Comparison of ENCODE assay signal across 12 cellular contexts in the genomic region with DNA sequence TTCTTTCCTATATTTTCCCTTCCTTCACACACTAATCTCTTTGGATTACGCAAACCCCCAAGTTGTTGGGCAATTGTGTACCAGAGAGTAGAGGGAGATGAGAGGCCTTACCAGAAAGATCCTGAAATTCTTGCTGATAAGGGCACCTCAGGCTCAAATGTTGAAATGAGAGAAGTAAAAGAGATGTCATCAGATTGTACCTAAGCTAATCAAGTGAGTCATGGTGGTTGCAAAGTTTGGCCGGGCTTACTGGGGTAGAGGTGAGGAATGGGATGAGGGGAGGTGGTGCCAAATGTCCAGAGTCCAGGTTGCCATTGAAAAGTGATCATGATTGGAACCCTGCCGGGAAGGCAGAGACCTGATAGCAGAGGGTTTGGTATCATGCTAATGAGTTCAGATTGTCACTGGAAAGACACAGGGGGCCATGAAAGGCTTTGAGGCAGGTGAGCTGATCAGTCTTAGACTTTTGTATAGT. TPM values are rescaled to one million over a fixed set of nuclear protein-coding genes. Genes with fewer than 3 reads are reported as not detected.
DNase-seq lines count a peak whose midpoint lies in the region; ATAC-seq and TF ChIP-seq lines count a peak whose summit lies in the region.
"Had no signal": no experiment of that assay in that cellular context is flagged by ENCODE, and none has a peak within 500 bp of the region (broad histone marks: within the 10 kb centered on the region; RNA-seq: fewer than 3 reads in every experiment).

No MANE protein-coding gene starts in this region.

- TF ChIP-seq CTCF in epithelial cell of esophagus (IDR thresholded peaks at IDR 0.05; ENCODE audit: insufficient read depth, low read depth, low read length, missing control alignments) (no peak), osteoblast (IDR thresholded peaks at IDR 0.05; ENCODE audit: extremely low read depth, low read depth, low read length) (no peak), osteocyte (IDR thresholded peaks at IDR 0.05) (no peak)

- no peaks in the 10 kb centered on the region for H3K36me3 ChIP-seq in osteoblast (ENCODE audit: insufficient read depth, low read length)
- H3K36me3 ChIP-seq: ovary had no signal

- DNase-seq in EH (ENCODE audit: low read depth) (peak; percentile 73), NCI-H226 (peak; percentile 99), epithelial cell of esophagus (ENCODE audit: low read depth) (peak; percentile 90), osteoblast (ENCODE audit: insufficient read length, low spot score, missing footprints) (no peak), T-helper 9 cell (no peak), osteocyte (ENCODE audit: extremely low spot score, unreplicated experiment) (no peak), NCI-H1930 (lab: John Stamatoyannopoulos, UW) (no peak)
- DNase-seq: activated CD8-positive, alpha-beta memory T cell treated with anti-CD3 and anti-CD28 coated beads, Interleukin-2, amount 50 U/mL, for 4 hours; CD8-positive, alpha-beta memory T cell; NCI-H2107 had no signal

- H3K27me3 ChIP-seq in osteoblast (ENCODE audit: insufficient read depth, low read length) = no peaks in the 10 kb centered on the region
- H3K27me3 ChIP-seq: ovary had no signal

- no peaks in the 10 kb centered on the region for H3K79me2 ChIP-seq in osteoblast (ENCODE audit: insufficient read depth, low read length)

- H3K4me1 Mint-ChIP-seq in osteocyte (ENCODE audit: unreplicated experiment) = peaks cover 13% of the 10 kb centered on the region

- H3K4me3 Mint-ChIP-seq in osteocyte (ENCODE audit: unreplicated experiment) = no peak overlapping the region

- H3K36me3 Mint-ChIP-seq in osteocyte (ENCODE audit: unreplicated experiment) = no peaks in the 10 kb centered on the region
- H3K36me3 Mint-ChIP-seq: CD8-positive, alpha-beta memory T cell had no signal

- no peaks in the 10 kb centered on the region for H3K9me3 Mint-ChIP-seq in osteocyte (ENCODE audit: unreplicated experiment)
- H3K9me3 Mint-ChIP-seq: CD8-positive, alpha-beta memory T cell had no signal

- H2AFZ ChIP-seq in osteoblast (ENCODE audit: low read length) = no peak overlapping the region

- no peak overlapping the region for H3K4me3 ChIP-seq in epithelial cell of esophagus (ENCODE audit: low read length)
- no peak overlapping the region for H3K4me3 ChIP-seq in osteoblast (ENCODE audit: insufficient read depth, low read length)
- H3K4me3 ChIP-seq: ovary had no signal

- H3K4me2 ChIP-seq in osteoblast (ENCODE audit: insufficient read depth, low read length) = peak overlapping the region; percentile 2

- peaks cover 45% of the 10 kb centered on the region for H3K4me1 ChIP-seq in osteoblast (ENCODE audit: insufficient read depth, low read length)

- H3K27me3 Mint-ChIP-seq in osteocyte (ENCODE audit: unreplicated experiment) = no peaks in the 10 kb centered on the region

- H4K20me1 ChIP-seq in osteoblast (ENCODE audit: insufficient read depth, low read length) = no peaks in the 10 kb centered on the region

- H3K9me3 ChIP-seq in osteoblast (ENCODE audit: low read depth, low read length) = no peaks in the 10 kb centered on the region
- H3K9me3 ChIP-seq: ovary had no signal

- H3K27ac Mint-ChIP-seq in osteocyte (ENCODE audit: unreplicated experiment) = no peak overlapping the region

- no peak for ATAC-seq in GM18861 (IDR thresholded peaks at IDR 0.05; ENCODE audit: unreplicated experiment)

- H3K27ac ChIP-seq in osteoblast (ENCODE audit: low read depth, low read length) = peak overlapping the region; percentile 43
- H3K27ac ChIP-seq: ovary had no signal

RNA-seq across cellular contexts. Expression of gene OPTC, which starts 43.1 kb away (rescaled TPM):
- total RNA-seq in osteoblast (not detected in 2 replicates), osteocyte (not detected in 2 replicates)
- total RNA-seq: CD8-positive, alpha-beta memory T cell; ovary had no signal

Comparison
In these comparisons a context has a peak if more than half of its experiments do, and no peak if none do; other contexts are left out.
1. DNase-seq: peak in EH (single experiment), NCI-H226 (single experiment) and epithelial cell of esophagus (single experiment); none in osteoblast (single experiment), T-helper 9 cell (single experiment), osteocyte (single experiment) and NCI-H1930 (0 of 2).